Comparison of ENCODE assay signal across 17 cellular contexts in genomic region chr12:52178443-52178842, GRCh38. TPM values are rescaled to one million over a fixed set of nuclear protein-coding genes. Genes with fewer than 3 reads are reported as not detected.
"Had no signal": no experiment of that assay in that cellular context is flagged by ENCODE, and none has a peak within 500 bp of the region (broad histone marks: within the 10 kb centered on the region; RNA-seq: fewer than 3 reads in every experiment).

No MANE protein-coding gene starts in this region.

- H3K36me3 ChIP-seq: esophagus muscularis mucosa, right atrium auricular region had no signal

- DNase-seq: activated CD4-positive, alpha-beta T cell treated with anti-CD3 and anti-CD28 coated beads for 1 hour; activated CD4-positive, alpha-beta T cell treated with anti-CD3 and anti-CD28 coated beads, Interleukin-2, amount 50 U/mL, for 48 hours; activated naive CD4-positive, alpha-beta T cell treated with anti-CD3 and anti-CD28 coated beads, Interleukin-2, amount 10 ng/mL, durations not matched to agents 7 days and 5 days; islet precursor cell; mucosa of descending colon; naive thymus-derived CD8-positive, alpha-beta T cell; stimulated activated CD4-positive, alpha-beta T cell treated with anti-CD3 and anti-CD28 coated beads, Interleukin-15, amount 100 ng/mL, for 24 hours; stimulated activated CD4-positive, alpha-beta T cell treated with anti-CD3 and anti-CD28 coated beads, Interleukin-4, amount 100 ng/mL, for 1 hour; stimulated activated naive CD8-positive, alpha-beta T cell treated with anti-CD3 and anti-CD28 coated beads, Interleukin-15, Interleukin-2, amounts not matched to agents 100 U/mL and 50 U/mL, for 24 hours; T-cell; T-helper 9 cell had no signal

- H3K4me2 ChIP-seq: hepatocyte had no signal

- H3K4me3 ChIP-seq: esophagus muscularis mucosa, hepatocyte, mucosa of descending colon, right atrium auricular region, skin epidermis had no signal

- H3K27ac ChIP-seq: esophagus muscularis mucosa, hepatocyte, right atrium auricular region had no signal

- H3K9me3 ChIP-seq: esophagus muscularis mucosa, mucosa of descending colon, right atrium auricular region had no signal

- ATAC-seq: mucosa of descending colon; naive thymus-derived CD8-positive, alpha-beta T cell; stimulated activated naive CD8-positive, alpha-beta T cell treated with anti-CD3 and anti-CD28 coated beads, Interleukin-15, Interleukin-2, amounts not matched to agents 100 U/mL and 50 U/mL, for 24 hours; T-cell had no signal

- H3K27me3 ChIP-seq: esophagus muscularis mucosa, hepatocyte, right atrium auricular region had no signal

RNA-seq across cellular contexts. Expression of gene KRT80, which starts 13.4 kb away (rescaled TPM):
- total RNA-seq: activated T-helper 2 cell treated with anti-CD3 and anti-CD28 coated beads, Interferon-gamma antibody, Interleukin-2, Interleukin-4, amounts not matched to agents 10 μg/mL and 5 μg/mL and 100 μg/mL, durations not matched to agents 14 hours and 24 hours and 36 hours; naive thymus-derived CD8-positive, alpha-beta T cell had no signal
- polyA plus RNA-seq: naive thymus-derived CD8-positive, alpha-beta T cell had no signal

RNA-seq across cellular contexts. Expression of gene KRT7, which starts 54.6 kb away (rescaled TPM):
- total RNA-seq: naive thymus-derived CD8-positive, alpha-beta T cell; temporal lobe had no signal
- polyA plus RNA-seq: naive thymus-derived CD8-positive, alpha-beta T cell had no signal
